ENCODE assay signal across 8 cellular contexts in genomic region chr12:6869049-6870021, GRCh38. TPM values are rescaled to one million over a fixed set of nuclear protein-coding genes. Genes with fewer than 3 reads are reported as not detected.
DNase-seq lines count a peak whose midpoint lies in the region; ATAC-seq lines count a peak whose summit lies in the region.

No MANE protein-coding gene starts in this region.

- no peaks in the 10 kb centered on the region for H3K9me3 ChIP-seq in HAP-1
- H3K9me3 ChIP-seq in duodenal mucosa (ENCODE audit: control insufficient read depth in 1 of 2, low read length in 2 of 2) = no peaks in the 10 kb centered on the region

- H3K27ac ChIP-seq in duodenal mucosa (ENCODE audit: low read depth, low read length) = peak overlapping the region; percentile 8

- peaks cover 26% of the 10 kb centered on the region for H3K4me1 ChIP-seq in HAP-1
- peaks cover 47 to 48% of the 10 kb centered on the region in 2 donors for H3K4me1 ChIP-seq in duodenal mucosa (ENCODE audit: control insufficient read depth in 1 of 2, insufficient read depth in 2 of 2, low read length in 2 of 2)

- H3K27me3 ChIP-seq in HAP-1 (ENCODE audit: low read depth) = no peaks in the 10 kb centered on the region
- no peaks in the 10 kb centered on the region for H3K27me3 ChIP-seq in duodenal mucosa (ENCODE audit: control insufficient read depth in 1 of 2, insufficient read depth in 2 of 2, low read length in 2 of 2)

- no peak for ATAC-seq in HG03108 (IDR thresholded peaks at IDR 0.05; ENCODE audit: unreplicated experiment)

- peak overlapping the region; percentile 75 to 81 for H3K9ac ChIP-seq in duodenal mucosa (ENCODE audit: low read depth in 1 of 2, low read length in 2 of 2)

- H3K4me3 ChIP-seq in HAP-1 = peak overlapping the region; percentile 92
- H3K4me3 ChIP-seq in duodenal mucosa (ENCODE audit: low read depth in 1 of 2, low read length in 2 of 2) = peak overlapping the region; percentile 80 to 94

- DNase-seq in AG08396 (ENCODE audit: low spot score) (peak; percentile 75), HAP-1 (ENCODE audit: low spot score in 2 of 2) (peak; percentile 72 to 93), NCI-H524 treated with DMSO at 0.1 percent for 48 hours (lab: John Stamatoyannopoulos, UW) (peak; percentile 36), lung microvascular endothelial cell (ENCODE audit: low read depth in 2 of 2) (peak; percentile 82 to 83)
- peak; percentile 76 to 78 for DNase-seq in activated CD4-positive, alpha-beta T cell treated with anti-CD3 and anti-CD28 coated beads, Interleukin-2, amount 50 U/mL, for 24 hours (ENCODE audit: low read depth in 1 of 2, low spot score in 1 of 2)
- peak; percentile 65 to 77 (median 73) for DNase-seq in stimulated activated CD4-positive, alpha-beta T cell treated with anti-CD3 and anti-CD28 coated beads, TNF-alpha, amount 100 ng/mL, for 4 hours (ENCODE audit: low read depth in 3 of 3)

- in situ Hi-C loops in HAP-1 (cut with MboI; ENCODE audit: low sequenced_read_pairs) = loop anchor here (5.0 kb wide), 1 partner anchor 73 kb away; the partner anchor contains the start of genes C12orf57 and RNU7-1

- H3K36me3 ChIP-seq in HAP-1 (replicated peaks) (peaks cover 66% of the 10 kb centered on the region), duodenal mucosa (ENCODE audit: control insufficient read depth in 1 of 2, insufficient read depth in 2 of 2, low read length in 2 of 2) (peaks cover 22 to 33% of the 10 kb centered on the region in 2 donors)

RNA-seq across cellular contexts. Expression of gene TPI1, which starts 2.0 kb away (rescaled TPM):
- total RNA-seq in lung microvascular endothelial cell = 958 and 967 TPM in 2 replicates

RNA-seq across cellular contexts. Expression of gene SPSB2, which starts 3.8 kb away (rescaled TPM):
- 2.2 and 4.2 TPM in 2 replicates for total RNA-seq in lung microvascular endothelial cell

RNA-seq across cellular contexts. Expression of gene USP5, which starts 17.4 kb away (rescaled TPM):
- 57.9 and 59.9 TPM in 2 replicates for total RNA-seq in lung microvascular endothelial cell

RNA-seq across cellular contexts. Expression of gene CDCA3, which starts 18.2 kb away (rescaled TPM):
- total RNA-seq in lung microvascular endothelial cell = 3.4 and 8.9 TPM in 2 replicates

RNA-seq across cellular contexts. Expression of gene GNB3, which starts 28.6 kb away (rescaled TPM):
- 0.22 and 0.40 TPM in 2 replicates for total RNA-seq in lung microvascular endothelial cell
